In the genomic region with DNA sequence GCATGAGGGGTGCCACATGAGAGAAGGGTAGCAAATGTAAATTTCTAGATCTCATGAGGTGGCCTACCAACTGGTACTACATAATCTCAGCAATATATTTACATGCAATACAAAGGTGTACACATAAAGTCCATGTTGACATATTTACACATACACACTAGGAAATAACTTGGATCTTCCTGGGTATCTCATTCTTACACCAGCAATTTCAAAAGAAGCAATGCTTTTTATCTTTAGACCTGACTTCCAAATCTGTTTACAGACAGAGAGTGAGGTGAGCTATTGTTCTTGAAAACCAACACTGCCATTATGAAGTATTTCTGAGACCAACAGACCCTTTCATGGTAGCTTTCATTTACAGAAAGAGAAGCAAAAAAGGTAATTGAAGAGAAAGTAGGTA, we compare ENCODE assay signal across 21 cellular contexts.
"Had no signal": no experiment of that assay in that cellular context is flagged by ENCODE, and none has a peak within 500 bp of the region (broad histone marks: within the 10 kb centered on the region; RNA-seq: fewer than 3 reads in every experiment).

No MANE protein-coding gene starts in this region.

- ATAC-seq: Panc1, PC-3, SK-N-SH treated with all-trans-retinoic acid at 6 μM for 48 hours had no signal

- H3K27ac ChIP-seq: RWPE1 had no signal

- DNase-seq: IMR-90, Karpas-422, KG1, MG63, NCI-H1092, NCI-H1105 treated with DMSO at 0.1 percent for 48 hours, NCI-H1417 treated with DMSO at 0.1 percent for 48 hours, NCI-H146, NCI-H1694 treated with DMSO at 0.1 percent for 48 hours, NCI-H1930, NCI-H2081, NCI-H2107, NCI-H2227 treated with DMSO at 0.1 percent for 48 hours, NCI-H524, NCI-H526 treated with DMSO at 0.1 percent for 48 hours, NCI-H774, PC-3, SHP77 had no signal

- H3K27me3 ChIP-seq: MG63 had no signal

- H3K9me3 ChIP-seq: MG63 had no signal

- H3K4me3 ChIP-seq: MG63 had no signal

- H3K36me3 ChIP-seq: MG63 had no signal
